In genomic region chr1:207808911-207809555, GRCh38 we compare ENCODE assay signal across 11 cellular contexts. TPM values are rescaled to one million over a fixed set of nuclear protein-coding genes. Genes with fewer than 3 reads are reported as not detected.
DNase-seq lines count a peak whose midpoint lies in the region; ATAC-seq and TF ChIP-seq lines count a peak whose summit lies in the region.
"Had no signal": no experiment of that assay in that cellular context is flagged by ENCODE, and none has a peak within 500 bp of the region (broad histone marks: within the 10 kb centered on the region; RNA-seq: fewer than 3 reads in every experiment).

No MANE protein-coding gene starts in this region.

- WGBS in lung, 2 donors: 79 to 88% methylated on average over 5 of the region's 5 CpGs

- no peak overlapping the region for H3K4me3 ChIP-seq in right atrium auricular region
- H3K4me3 ChIP-seq in lung: no peak overlapping the region

- H3K27me3 ChIP-seq in right atrium auricular region (no peaks in the 10 kb centered on the region), lung (ENCODE audit: control insufficient read depth, insufficient read depth) (no peaks in the 10 kb centered on the region)
- H3K27me3 ChIP-seq: spleen had no signal

- ATAC-seq in left cardiac atrium: no peak
- ATAC-seq in lung (ENCODE audit: insufficient read depth, low FRiP score): no peak

- H3K9me3 ChIP-seq in right atrium auricular region (no peaks in the 10 kb centered on the region), lung (ENCODE audit: control insufficient read depth in 2 of 2, insufficient read depth in 1 of 2, low read length in 1 of 2) (no peaks in the 10 kb centered on the region)
- H3K9me3 ChIP-seq: spleen had no signal

- TF ChIP-seq CTCF in right atrium auricular region (IDR thresholded peaks at IDR 0.05) (no peak), lung (IDR thresholded peaks at IDR 0.05; ENCODE audit: control extremely low read depth, extremely low read depth) (no peak)

- intact Hi-C loops in left cardiac atrium (cut with DNase I): no loop called here

- peak overlapping the region; percentile 94 to 96 for H3K27ac ChIP-seq in right atrium auricular region
- peak overlapping the region; percentile 83 for H3K27ac ChIP-seq in angular gyrus (ENCODE audit: low read depth, low read length)
- peak overlapping the region; percentile 52 to 68 for H3K27ac ChIP-seq in lung (ENCODE audit: low read depth in 1 of 2, low read length in 1 of 2)

- H3K4me1 ChIP-seq in right atrium auricular region (peaks cover 0 to 100% of the 10 kb centered on the region in 2 donors), lung (ENCODE audit: control insufficient read depth in 2 of 2, insufficient read depth in 2 of 2, low read length in 2 of 2) (peaks cover 38 to 65% of the 10 kb centered on the region in 2 donors)

- H3K36me3 ChIP-seq in right atrium auricular region (peaks cover 96% of the 10 kb centered on the region), lung (ENCODE audit: control insufficient read depth in 2 of 2, insufficient read depth in 2 of 2, low read length in 2 of 2) (peaks cover 12 to 51% of the 10 kb centered on the region in 2 donors)

- no peak for DNase-seq in right atrium auricular region (ENCODE audit: low spot score)
- no peak for DNase-seq in left cardiac atrium
- DNase-seq in lung (ENCODE audit: low spot score): no peak
- peak; percentile 37 for DNase-seq in ureter (ENCODE audit: low spot score)
- no peak for DNase-seq in epidermal melanocyte (ENCODE audit: insufficient read length, low spot score)
- no peak for DNase-seq in NCI-H510A treated with DMSO at 0.1 percent for 48 hours (lab: John Stamatoyannopoulos, UW)
- DNase-seq in NCI-H2107 treated with DMSO at 0.1 percent for 48 hours (lab: John Stamatoyannopoulos, UW; ENCODE audit: unreplicated experiment): no peak
- DNase-seq: activated T-cell treated with anti-CD3 and anti-CD28 coated beads, Interleukin-2, amount 50 U/mL, for 1 hour; NCI-H69; spleen had no signal

RNA-seq across cellular contexts. Expression of gene CD46, which starts 57.2 kb away (rescaled TPM):
- total RNA-seq in right atrium auricular region (10 to 100 TPM; 44.9 to 85.4 TPM), left cardiac atrium (100 to 1,000 TPM; 108 to 110 TPM), lung (100 to 1,000 TPM; 267 to 420 TPM), ureter (348 TPM)
- 100 to 1,000 TPM; 157 to 162 TPM for polyA plus RNA-seq in lung
